9 cellular contexts compared by ENCODE assay signal in genomic region chr17:59521465-59522126, GRCh38. TPM values are rescaled to one million over a fixed set of nuclear protein-coding genes. Genes with fewer than 3 reads are reported as not detected.
A peak's percentile ranks its signal among the peaks of the same experiment; 100 is the strongest.
DNase-seq lines count a peak whose midpoint lies in the region; ATAC-seq and TF ChIP-seq lines count a peak whose summit lies in the region.
"Had no signal": no experiment of that assay in that cellular context is flagged by ENCODE, and none has a peak within 500 bp of the region (broad histone marks: within the 10 kb centered on the region; RNA-seq: fewer than 3 reads in every experiment).

No MANE protein-coding gene starts in this region.

- no peaks in the 10 kb centered on the region for H3K36me3 Mint-ChIP-seq in activated CD4-positive, alpha-beta T cell treated with anti-CD3 and anti-CD28 coated beads, Interleukin-2, amount 10 ng/mL, durations not matched to agents 7 days and 5 days (ENCODE audit: low read depth)

- H3K9me3 Mint-ChIP-seq in activated CD4-positive, alpha-beta T cell treated with anti-CD3 and anti-CD28 coated beads, Interleukin-2, amount 10 ng/mL, durations not matched to agents 7 days and 5 days, result no peaks in the 10 kb centered on the region
- H3K9me3 Mint-ChIP-seq: stimulated activated naive CD8-positive, alpha-beta T cell treated with anti-CD3 and anti-CD28 coated beads, Interleukin-15, Interleukin-2, amounts not matched to agents 100 ng/mL and 50 ng/mL, for 24 hours had no signal

- peak overlapping the region; percentile 64 for H3K27ac ChIP-seq in lower lobe of right lung

- ATAC-seq in lower lobe of right lung, result peak; percentile 90 to 96

- CTCF ChIA-PET in activated CD4-positive, alpha-beta T cell treated with anti-CD3 and anti-CD28 coated beads, Interleukin-2, amount 10 ng/mL, durations not matched to agents 7 days and 5 days (lab: Charles Lee), result interaction anchor here (0.6 to 1.5 kb wide), 8 partner anchors 11 to 375 kb away, joined by 3 to 4 read pairs (median 3); partner anchors contain the start of gene CLTC

- H3K27me3 Mint-ChIP-seq in activated CD4-positive, alpha-beta T cell treated with anti-CD3 and anti-CD28 coated beads, Interleukin-2, amount 10 ng/mL, durations not matched to agents 7 days and 5 days, result peaks cover 21% of the 10 kb centered on the region

- no peak overlapping the region for H3K27ac Mint-ChIP-seq in activated CD4-positive, alpha-beta T cell treated with anti-CD3 and anti-CD28 coated beads, Interleukin-2, amount 10 ng/mL, durations not matched to agents 7 days and 5 days
- H3K27ac Mint-ChIP-seq: stimulated activated naive CD8-positive, alpha-beta T cell treated with anti-CD3 and anti-CD28 coated beads, Interleukin-15, Interleukin-2, amounts not matched to agents 100 ng/mL and 50 ng/mL, for 24 hours had no signal

- POLR2A ChIA-PET in activated CD4-positive, alpha-beta T cell treated with anti-CD3 and anti-CD28 coated beads, Interleukin-2, amount 10 ng/mL, durations not matched to agents 7 days and 5 days (lab: Charles Lee), result no interaction called here

- no peaks in the 10 kb centered on the region for H3K27me3 ChIP-seq in lower lobe of right lung (ENCODE audit: low read depth)

- no peak overlapping the region for H3K4me3 Mint-ChIP-seq in activated CD4-positive, alpha-beta T cell treated with anti-CD3 and anti-CD28 coated beads, Interleukin-2, amount 10 ng/mL, durations not matched to agents 7 days and 5 days
- H3K4me3 Mint-ChIP-seq: stimulated activated naive CD8-positive, alpha-beta T cell treated with anti-CD3 and anti-CD28 coated beads, Interleukin-15, Interleukin-2, amounts not matched to agents 100 ng/mL and 50 ng/mL, for 24 hours had no signal

- H3K36me3 ChIP-seq in lower lobe of right lung, result no peaks in the 10 kb centered on the region

- TF ChIP-seq CTCF in GM12875 (IDR thresholded peaks at IDR 0.05; ENCODE audit: borderline replicate concordance, insufficient read depth, low read depth, low read length) (peak; percentile 82), lower lobe of right lung (IDR thresholded peaks at IDR 0.05) (peak; percentile 86)

- H3K9me3 ChIP-seq in lower lobe of right lung, result no peaks in the 10 kb centered on the region

- H3K4me3 ChIP-seq in GM12875 (ENCODE audit: low read depth, low read length), result no peak overlapping the region
- H3K4me3 ChIP-seq in lower lobe of right lung, result no peak overlapping the region

- H3K4me1 ChIP-seq in lower lobe of right lung, result peaks cover 21% of the 10 kb centered on the region

- DNase-seq in 8988T, result peak; percentile 37
- DNase-seq in NCI-H345 treated with DMSO at 0.1 percent for 48 hours (lab: John Stamatoyannopoulos, UW; ENCODE audit: unreplicated experiment), result peak; percentile 69
- peak; percentile 60 for DNase-seq in activated CD4-positive, alpha-beta T cell treated with anti-CD3 and anti-CD28 coated beads, Interleukin-2, amount 10 ng/mL, durations not matched to agents 7 days and 5 days
- peak; percentile 36 for DNase-seq in dedifferentiated amniotic fluid mesenchymal stem cell (ENCODE audit: extremely low spot score)
- peak; percentile 62 for DNase-seq in lower lobe of right lung
- peak; percentile 12 to 29 for DNase-seq in stimulated activated CD8-positive, alpha-beta memory T cell treated with anti-CD3 and anti-CD28 coated beads, Interleukin-15, amount 100 ng/mL, for 48 hours (ENCODE audit: low read depth in 2 of 2)
- DNase-seq in mesenteric fat pad (ENCODE audit: low spot score), result no peak

- H3K4me1 Mint-ChIP-seq in activated CD4-positive, alpha-beta T cell treated with anti-CD3 and anti-CD28 coated beads, Interleukin-2, amount 10 ng/mL, durations not matched to agents 7 days and 5 days, result peaks cover 6% of the 10 kb centered on the region

- intact Hi-C loops in lower lobe of right lung (cut with DNase I), result no loop called here

RNA-seq across cellular contexts. Expression of gene DHX40, which starts 43.8 kb away (rescaled TPM):
- total RNA-seq in activated CD4-positive, alpha-beta T cell treated with anti-CD3 and anti-CD28 coated beads, Interleukin-2, amount 10 ng/mL, durations not matched to agents 7 days and 5 days, result 10 to 100 TPM; 17.9 to 18.4 TPM
- total RNA-seq in lower lobe of right lung (32.3 TPM), mesenteric fat pad (21.3 TPM)
